20 cellular contexts compared by ENCODE assay signal in genomic region chr11:71988050-71988449, GRCh38. TPM values are rescaled to one million over a fixed set of nuclear protein-coding genes. Genes with fewer than 3 reads are reported as not detected.
A peak's percentile ranks its signal among the peaks of the same experiment; 100 is the strongest.
DNase-seq lines count a peak whose midpoint lies in the region; ATAC-seq and TF ChIP-seq lines count a peak whose summit lies in the region.
"Had no signal": no experiment of that assay in that cellular context is flagged by ENCODE, and none has a peak within 500 bp of the region (broad histone marks: within the 10 kb centered on the region; RNA-seq: fewer than 3 reads in every experiment).

No MANE protein-coding gene starts in this region.

- no peak for TF ChIP-seq POLR2A in transverse colon (IDR thresholded peaks at IDR 0.05)

- H3K4me1 ChIP-seq in hepatocyte (ENCODE audit: insufficient read depth) (no peaks in the 10 kb centered on the region), transverse colon (peaks cover 0 to 6% (median 4%) of the 10 kb centered on the region in 4 donors)
- H3K4me1 ChIP-seq: HAP-1 had no signal

- no peaks in the 10 kb centered on the region for H3K27me3 ChIP-seq in brain microvascular endothelial cell (replicated peaks)
- H3K27me3 ChIP-seq in hepatocyte = no peaks in the 10 kb centered on the region
- no peaks in the 10 kb centered on the region for H3K27me3 ChIP-seq in transverse colon
- H3K27me3 ChIP-seq: esophagus squamous epithelium had no signal

- DNase-seq in Right ventricle myocardium inferior (ENCODE audit: missing footprints) (no peak), Right ventricle myocardium superior (no peak), brain microvascular endothelial cell (peak; percentile 24), hepatocyte (ENCODE audit: low spot score) (no peak), transverse colon (no peak), GM13976 (ENCODE audit: low spot score) (no peak)
- DNase-seq in NK-92 treated with Interleukin-12 subunit alpha and Interleukin-12 subunit beta, amount 100 ng/mL, for 24 hours (lab: John Stamatoyannopoulos, UW) = no peak
- DNase-seq: esophagus squamous epithelium; mucosa of descending colon; NCI-H1436 treated with DMSO at 0.1 percent for 48 hours; NCI-H510A; posterior cingulate gyrus; stimulated activated CD4-positive, alpha-beta T cell treated with anti-CD3 and anti-CD28 coated beads, Interleukin-2, amount 100 ng/mL, for 48 hours; stimulated activated naive B cell treated with anti-CD40 and anti-IgM and Interleukin-4, amounts not matched to agents 10 μg/mL and 1 μg/mL and 100 μg/mL, for 72 hours; SW 1271 had no signal

- intact Hi-C loops in Right ventricle myocardium inferior (cut with DNase I) = no loop called here
- intact Hi-C loops in Right ventricle myocardium superior (cut with DNase I) = no loop called here
- intact Hi-C loops in transverse colon (cut with DNase I; ENCODE audit: low total_unique reads) = no loop called here

- no peaks in the 10 kb centered on the region for H3K9me2 ChIP-seq in hepatocyte (replicated peaks; ENCODE audit: insufficient read depth)

- no peaks in the 10 kb centered on the region for H3K9me3 ChIP-seq in hepatocyte (ENCODE audit: low read depth)
- no peaks in the 10 kb centered on the region for H3K9me3 ChIP-seq in transverse colon
- H3K9me3 ChIP-seq: esophagus squamous epithelium, HAP-1, mucosa of descending colon had no signal

- no peak for TF ChIP-seq EP300 in transverse colon (IDR thresholded peaks at IDR 0.05; ENCODE audit: low read depth)

- H4K20me1 ChIP-seq in hepatocyte (ENCODE audit: insufficient read depth, poor library complexity, severe bottlenecking) = no peaks in the 10 kb centered on the region

- no peak for TF ChIP-seq CTCF in brain microvascular endothelial cell (IDR thresholded peaks at IDR 0.05; ENCODE audit: low read depth, low read length, missing control alignments)
- no peak for TF ChIP-seq CTCF in hepatocyte (IDR thresholded peaks at IDR 0.05; ENCODE audit: poor library complexity)
- no peak for TF ChIP-seq CTCF in transverse colon (IDR thresholded peaks at IDR 0.05)
- TF ChIP-seq CTCF in GM13976 (IDR thresholded peaks at IDR 0.05; ENCODE audit: borderline replicate concordance, control extremely low read depth, extremely low read depth, insufficient read depth, missing control alignments) = no peak

- H3K4me2 ChIP-seq in hepatocyte = no peak overlapping the region
- H3K4me2 ChIP-seq: KMS-11 had no signal

- WGBS in hepatocyte (ENCODE audit: low lambda C conversion rate, missing lambda C conversion rate) = 60% methylated on average over 3 of the region's 3 CpGs
- WGBS in transverse colon (ENCODE audit: low coverage in 1 of 2), 2 donors = 50 to 69% methylated on average over 2 to 3 of the region's 3 CpGs

- H3K27ac ChIP-seq in brain microvascular endothelial cell (no peak overlapping the region), hepatocyte (peak overlapping the region; percentile 5), transverse colon (peak overlapping the region in 3 of 4 donors; percentile 35 to 65 (median 41))
- H3K27ac ChIP-seq: KMS-11 had no signal

- ATAC-seq in Right ventricle myocardium inferior (peak; percentile 31), Right ventricle myocardium superior (ENCODE audit: poor library complexity) (no peak), GM21447 (IDR thresholded peaks at IDR 0.05; ENCODE audit: unreplicated experiment) (no peak)
- ATAC-seq: activated naive CD4-positive, alpha-beta T cell treated with anti-CD3 and anti-CD28 coated beads, Interleukin-2, amount 50 U/mL, for 72 hours; mucosa of descending colon; stimulated activated naive B cell treated with anti-CD40 and anti-IgM and Interleukin-4, amounts not matched to agents 10 μg/mL and 1 μg/mL and 100 μg/mL, for 72 hours had no signal

- no peak overlapping the region for H2AFZ ChIP-seq in hepatocyte

- in situ Hi-C loops in brain microvascular endothelial cell (cut with HindIII; ENCODE audit: low pct_ligation_motif_present, low sequenced_read_pairs) (no loop called here), transverse colon (cut with MboI; ENCODE audit: low pct_ligation_motif_present in 1 of 4, low pct_unique_long_range_greater_than_20kb in 1 of 4, low sequenced_read_pairs in 3 of 4) (loop anchor here in 3 of 4 donors (25.0 kb wide), 1 partner anchor 424 kb away; no protein-coding TSS in a partner anchor), GM13976 (cut with MboI; ENCODE audit: low sequenced_read_pairs, unreplicated experiment) (no loop called here)

- H3K4me3 ChIP-seq in brain microvascular endothelial cell (ENCODE audit: low read depth, low read length) (no peak overlapping the region), hepatocyte (no peak overlapping the region), transverse colon (no peak overlapping the region)
- H3K4me3 ChIP-seq: coronary artery, esophagus squamous epithelium, HAP-1, mucosa of descending colon had no signal

- no peaks in the 10 kb centered on the region for H3K79me2 ChIP-seq in hepatocyte

- H3K36me3 ChIP-seq in brain microvascular endothelial cell (replicated peaks) = peaks cover 26% of the 10 kb centered on the region
- H3K36me3 ChIP-seq in hepatocyte (replicated peaks; ENCODE audit: insufficient read depth, low read depth) = no peaks in the 10 kb centered on the region
- peaks cover 0 to 24% (median 0%) of the 10 kb centered on the region in 4 donors for H3K36me3 ChIP-seq in transverse colon

RNA-seq across cellular contexts. Expression of gene IL18BP, which starts 10.7 kb away (rescaled TPM):
- 5.1 TPM for total RNA-seq in Right ventricle myocardium inferior
- total RNA-seq in Right ventricle myocardium superior = 3.7 TPM
- total RNA-seq in hepatocyte = 2.4 and 2.8 TPM in 2 replicates
- polyA plus RNA-seq in hepatocyte = 2.2 and 2.6 TPM in 2 replicates
- total RNA-seq in transverse colon = 10 to 100 TPM in 3 of 4 donors, 1 to 10 TPM in 1; 7.4 to 29.9 (median 14.5) TPM

RNA-seq across cellular contexts. Expression of gene RNF121, which starts 59.2 kb away (rescaled TPM):
- total RNA-seq in Right ventricle myocardium inferior (23.0 TPM), Right ventricle myocardium superior (18.4 TPM), hepatocyte (26.4 and 26.5 TPM in 2 replicates), transverse colon (10 to 100 TPM in 3 of 4 donors, 1 to 10 TPM in 1; 9.7 to 38.6 (median 31.4) TPM)
- polyA plus RNA-seq in hepatocyte = 29.4 and 38.1 TPM in 2 replicates

RNA-seq across cellular contexts. Expression of gene XNDC1N, which starts 59.7 kb away (rescaled TPM):
- total RNA-seq in Right ventricle myocardium inferior (3.2 TPM), Right ventricle myocardium superior (2.7 TPM), hepatocyte (5.9 and 9.7 TPM in 2 replicates), transverse colon (10 to 100 TPM in 3 of 4 donors, 1 to 10 TPM in 1; 7.9 to 68.5 (median 15.6) TPM)
- 1.6 and 7.1 TPM in 2 replicates for polyA plus RNA-seq in hepatocyte

Comparison
In these comparisons a context has a peak if more than half of its experiments do, and no peak if none do; other contexts are left out.
1. in situ Hi-C loops: an anchor here in transverse colon (25.0 kb wide); none called in brain microvascular endothelial cell and GM13976.